In the genomic region with DNA sequence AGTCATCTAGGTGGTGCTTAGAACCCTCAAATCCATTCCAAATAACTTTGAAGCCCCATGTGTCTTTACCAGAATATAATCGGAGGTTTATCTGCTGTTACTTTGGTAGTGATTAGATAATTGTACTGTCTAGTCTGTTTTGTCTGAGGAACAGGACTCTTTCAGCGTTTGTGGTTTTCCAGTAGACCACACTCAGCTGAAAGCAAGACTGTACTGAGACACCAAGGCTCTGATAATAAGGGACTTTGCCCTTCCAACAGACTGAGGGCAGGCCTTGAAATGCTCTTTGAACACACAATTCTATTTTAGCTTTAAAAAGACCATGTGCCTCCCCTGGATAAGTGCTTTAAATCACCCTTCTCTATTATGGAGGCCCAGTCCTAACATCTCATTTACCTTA, we compare ENCODE assay signal across 1 cellular context.
TF ChIP-seq lines count a peak whose summit lies in the region.

No MANE protein-coding gene starts in this region.

TF ChIP-seq in GM12878, 131 proteins besides CTCF, POLR2A, EP300 and RAD21:
- TF ChIP-seq CBX5 (IDR thresholded peaks at IDR 0.05; ENCODE audit: low read depth): no peak
- TF ChIP-seq YY1 (IDR thresholded peaks at IDR 0.05; ENCODE audit: low read depth, low read length): no peak
- TF ChIP-seq IKZF1 (conservative IDR thresholded peaks at IDR 0.05): 0 out of 2 replicates have a peak, but pooled peaks have one; percentile 35
- TF ChIP-seq, protein P1, sequence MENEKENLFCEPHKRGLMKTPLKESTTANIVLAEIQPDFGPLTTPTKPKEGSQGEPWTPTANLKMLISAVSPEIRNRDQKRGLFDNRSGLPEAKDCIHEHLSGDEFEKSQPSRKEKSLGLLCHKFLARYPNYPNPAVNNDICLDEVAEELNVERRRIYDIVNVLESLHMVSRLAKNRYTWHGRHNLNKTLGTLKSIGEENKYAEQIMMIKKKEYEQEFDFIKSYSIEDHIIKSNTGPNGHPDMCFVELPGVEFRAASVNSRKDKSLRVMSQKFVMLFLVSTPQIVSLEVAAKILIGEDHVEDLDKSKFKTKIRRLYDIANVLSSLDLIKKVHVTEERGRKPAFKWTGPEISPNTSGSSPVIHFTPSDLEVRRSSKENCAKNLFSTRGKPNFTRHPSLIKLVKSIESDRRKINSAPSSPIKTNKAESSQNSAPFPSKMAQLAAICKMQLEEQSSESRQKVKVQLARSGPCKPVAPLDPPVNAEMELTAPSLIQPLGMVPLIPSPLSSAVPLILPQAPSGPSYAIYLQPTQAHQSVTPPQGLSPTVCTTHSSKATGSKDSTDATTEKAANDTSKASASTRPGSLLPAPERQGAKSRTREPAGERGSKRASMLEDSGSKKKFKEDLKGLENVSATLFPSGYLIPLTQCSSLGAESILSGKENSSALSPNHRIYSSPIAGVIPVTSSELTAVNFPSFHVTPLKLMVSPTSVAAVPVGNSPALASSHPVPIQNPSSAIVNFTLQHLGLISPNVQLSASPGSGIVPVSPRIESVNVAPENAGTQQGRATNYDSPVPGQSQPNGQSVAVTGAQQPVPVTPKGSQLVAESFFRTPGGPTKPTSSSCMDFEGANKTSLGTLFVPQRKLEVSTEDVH (IDR thresholded peaks at IDR 0.05; ENCODE audit: low read depth, partially characterized antibody): peak; percentile 35
- peak; percentile 18; the same call in 1 of the 2 replicates for TF ChIP-seq DPF2 (IDR thresholded peaks at IDR 0.05)
- peak; percentile 69 for TF ChIP-seq RUNX3 (IDR thresholded peaks at IDR 0.05; ENCODE audit: low read length)
- TF ChIP-seq MTA2 (IDR thresholded peaks at IDR 0.05; ENCODE audit: low read depth): 0 out of 2 replicates have a peak, but pooled peaks have one; percentile 21
